9 cellular contexts compared by ENCODE assay signal in genomic region chr16:22369221-22369811, GRCh38. TPM values are rescaled to one million over a fixed set of nuclear protein-coding genes. Genes with fewer than 3 reads are reported as not detected.
DNase-seq lines count a peak whose midpoint lies in the region; ATAC-seq and TF ChIP-seq lines count a peak whose summit lies in the region.
"Had no signal": no experiment of that assay in that cellular context is flagged by ENCODE, and none has a peak within 500 bp of the region (broad histone marks: within the 10 kb centered on the region; RNA-seq: fewer than 3 reads in every experiment).

No MANE protein-coding gene starts in this region.

- peak overlapping the region; percentile 34; the same call in 1 of the 2 replicates for H3K9ac ChIP-seq in SK-N-SH

- TF ChIP-seq CTCF in SK-N-SH (IDR thresholded peaks at IDR 0.05): no peak
- TF ChIP-seq CTCF in esophagus squamous epithelium (IDR thresholded peaks at IDR 0.05): no peak

- POLR2A ChIA-PET in SK-N-SH (lab: Yijun Ruan, JAX): no interaction called here

- H3K9me2 ChIP-seq in SK-N-SH: no peaks in the 10 kb centered on the region

- H3K36me3 ChIP-seq in SK-N-SH (replicated peaks in 1 of 2; ENCODE audit: control insufficient read depth in 1 of 2, insufficient read depth in 2 of 2, low read length in 1 of 2): peaks cover 3 to 17% of the 10 kb centered on the region in 2 experiments
- H3K36me3 ChIP-seq in esophagus squamous epithelium: peaks cover 0 to 6% (median 0%) of the 10 kb centered on the region in 3 donors

- WGBS in SK-N-SH (ENCODE audit: low lambda C conversion rate): 62% methylated on average over 3 of the region's 3 CpGs
- WGBS in esophagus squamous epithelium, 2 donors: 25 to 51% methylated on average over 2 to 3 of the region's 3 CpGs

- H3K27ac Mint-ChIP-seq in stimulated activated naive CD8-positive, alpha-beta T cell treated with anti-CD3 and anti-CD28 coated beads, Interleukin-15, amount 100 ng/mL, for 72 hours: peak overlapping the region; percentile 34 to 47
- H3K27ac Mint-ChIP-seq: IgD-negative memory B cell had no signal

- H4K20me1 ChIP-seq in SK-N-SH (ENCODE audit: insufficient read depth): peaks cover 72% of the 10 kb centered on the region

- intact Hi-C loops in esophagus squamous epithelium (cut with DNase I): no loop called here

- peaks cover 23% of the 10 kb centered on the region for H3F3A ChIP-seq in SK-N-SH (replicated peaks; ENCODE audit: insufficient read depth)

- ATAC-seq in SK-N-SH treated with all-trans-retinoic acid at 6 μM for 48 hours (no peak), HG02970 (IDR thresholded peaks at IDR 0.05; ENCODE audit: low FRiP score, unreplicated experiment) (no peak)
- ATAC-seq in stimulated activated naive CD8-positive, alpha-beta T cell treated with anti-CD3 and anti-CD28 coated beads, Interleukin-15, amount 100 ng/mL, for 72 hours: no peak

- no peak for TF ChIP-seq POLR2A in esophagus squamous epithelium (IDR thresholded peaks at IDR 0.05)

- H3K9me3 ChIP-seq in SK-N-SH (no peaks in the 10 kb centered on the region), esophagus squamous epithelium (no peaks in the 10 kb centered on the region)

- H3K27me3 ChIP-seq in SK-N-SH (ENCODE audit: insufficient read depth): no peaks in the 10 kb centered on the region
- no peaks in the 10 kb centered on the region for H3K27me3 ChIP-seq in esophagus squamous epithelium

- no peak for TF ChIP-seq RAD21 in SK-N-SH (IDR thresholded peaks at IDR 0.05; ENCODE audit: low read length)

- no peaks in the 10 kb centered on the region for H3K27me3 Mint-ChIP-seq in stimulated activated naive CD8-positive, alpha-beta T cell treated with anti-CD3 and anti-CD28 coated beads, Interleukin-15, amount 100 ng/mL, for 72 hours
- H3K27me3 Mint-ChIP-seq: IgD-negative memory B cell had no signal

- H3K4me1 ChIP-seq in SK-N-SH (ENCODE audit: control insufficient read depth in 1 of 2, insufficient read depth in 2 of 2, low read depth in 1 of 2, low read length in 1 of 2): peaks cover 5 to 38% of the 10 kb centered on the region in 2 experiments
- H3K4me1 ChIP-seq in esophagus squamous epithelium: peaks cover 0 to 87% (median 37%) of the 10 kb centered on the region in 3 donors

- DNase-seq in SK-N-SH (no peak), RKO (ENCODE audit: low spot score) (peak; percentile 78), esophagus squamous epithelium (lab: John Stamatoyannopoulos, UW) (no peak), GM19238 (ENCODE audit: insufficient read length, low spot score) (no peak), HPDE6-E6E7 (ENCODE audit: extremely low spot score) (no peak)
- no peak for DNase-seq in stimulated activated naive CD8-positive, alpha-beta T cell treated with anti-CD3 and anti-CD28 coated beads, Interleukin-15, amount 100 ng/mL, for 72 hours

- peak overlapping the region; percentile 55; the same call in 1 of the 2 replicates for H3K4me2 ChIP-seq in SK-N-SH

- CTCF ChIA-PET in SK-N-SH (lab: Yijun Ruan, JAX): interaction anchor here (0.9 to 1.9 kb wide), 2 partner anchors 48 to 1212 kb away, joined by 3 to 7 read pairs; no protein-coding TSS in a partner anchor

- no peak overlapping the region for H2AFZ ChIP-seq in SK-N-SH (ENCODE audit: low read depth)

- peaks cover 97% of the 10 kb centered on the region for H3K79me2 ChIP-seq in SK-N-SH (ENCODE audit: insufficient read depth)

- TF ChIP-seq EP300 in SK-N-SH (IDR thresholded peaks at IDR 0.05; ENCODE audit: borderline replicate concordance in 1 of 2, low read depth in 1 of 2, low read length in 1 of 2): no peak

- peaks cover 74% of the 10 kb centered on the region for H3K4me1 Mint-ChIP-seq in stimulated activated naive CD8-positive, alpha-beta T cell treated with anti-CD3 and anti-CD28 coated beads, Interleukin-15, amount 100 ng/mL, for 72 hours

- peaks cover 6 to 10% of the 10 kb centered on the region in 2 donors for H3K9me3 Mint-ChIP-seq in stimulated activated naive CD8-positive, alpha-beta T cell treated with anti-CD3 and anti-CD28 coated beads, Interleukin-15, amount 100 ng/mL, for 72 hours
- H3K9me3 Mint-ChIP-seq: IgD-negative memory B cell had no signal

- H3K27ac ChIP-seq in SK-N-SH (ENCODE audit: low read depth in 2 of 2, low read length in 1 of 2): peak overlapping the region in 1 of 2 experiments; percentile 91; a peak in 2 of 4 replicates
- peak overlapping the region; percentile 15 to 93 (median 84) for H3K27ac ChIP-seq in esophagus squamous epithelium

- H3K4me3 Mint-ChIP-seq in stimulated activated naive CD8-positive, alpha-beta T cell treated with anti-CD3 and anti-CD28 coated beads, Interleukin-15, amount 100 ng/mL, for 72 hours: peak overlapping the region; percentile 48 to 73

- H3K4me3 ChIP-seq in SK-N-SH (ENCODE audit: low read depth in 2 of 2, low read length in 1 of 2) (no peak overlapping the region), esophagus squamous epithelium (no peak overlapping the region)

TF ChIP-seq in SK-N-SH, 30 proteins besides CTCF, POLR2A, EP300 and RAD21 (continues in another document):
- TF ChIP-seq RCOR1 (IDR thresholded peaks at IDR 0.05; ENCODE audit: low read length) (no peak), GATA2 (CRISPR knock-in tag; IDR thresholded peaks at IDR 0.05) (no peak), RFX5 (IDR thresholded peaks at IDR 0.05; ENCODE audit: low read length) (no peak), GABPA (IDR thresholded peaks at IDR 0.05; ENCODE audit: low read depth) (peak; percentile 55), TEAD4 (IDR thresholded peaks at IDR 0.05; ENCODE audit: borderline replicate concordance, insufficient read depth) (no peak), FOXM1 (IDR thresholded peaks at IDR 0.05; ENCODE audit: low read depth) (no peak), YY1 (IDR thresholded peaks at IDR 0.05; ENCODE audit: low read depth) (no peak), NRF1 (IDR thresholded peaks at IDR 0.05; ENCODE audit: low read depth, low read length) (no peak)
- TF ChIP-seq, protein P1, sequence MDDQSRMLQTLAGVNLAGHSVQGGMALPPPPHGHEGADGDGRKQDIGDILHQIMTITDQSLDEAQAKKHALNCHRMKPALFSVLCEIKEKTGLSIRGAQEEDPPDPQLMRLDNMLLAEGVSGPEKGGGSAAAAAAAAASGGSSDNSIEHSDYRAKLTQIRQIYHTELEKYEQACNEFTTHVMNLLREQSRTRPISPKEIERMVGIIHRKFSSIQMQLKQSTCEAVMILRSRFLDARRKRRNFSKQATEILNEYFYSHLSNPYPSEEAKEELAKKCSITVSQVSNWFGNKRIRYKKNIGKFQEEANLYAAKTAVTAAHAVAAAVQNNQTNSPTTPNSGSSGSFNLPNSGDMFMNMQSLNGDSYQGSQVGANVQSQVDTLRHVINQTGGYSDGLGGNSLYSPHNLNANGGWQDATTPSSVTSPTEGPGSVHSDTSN (IDR thresholded peaks at IDR 0.05): no peak
- TF ChIP-seq, protein P2, sequence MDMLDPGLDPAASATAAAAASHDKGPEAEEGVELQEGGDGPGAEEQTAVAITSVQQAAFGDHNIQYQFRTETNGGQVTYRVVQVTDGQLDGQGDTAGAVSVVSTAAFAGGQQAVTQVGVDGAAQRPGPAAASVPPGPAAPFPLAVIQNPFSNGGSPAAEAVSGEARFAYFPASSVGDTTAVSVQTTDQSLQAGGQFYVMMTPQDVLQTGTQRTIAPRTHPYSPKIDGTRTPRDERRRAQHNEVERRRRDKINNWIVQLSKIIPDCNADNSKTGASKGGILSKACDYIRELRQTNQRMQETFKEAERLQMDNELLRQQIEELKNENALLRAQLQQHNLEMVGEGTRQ (IDR thresholded peaks at IDR 0.05; ENCODE audit: borderline replicate concordance, low read depth, low read length): no peak
- TF ChIP-seq, protein P3, sequence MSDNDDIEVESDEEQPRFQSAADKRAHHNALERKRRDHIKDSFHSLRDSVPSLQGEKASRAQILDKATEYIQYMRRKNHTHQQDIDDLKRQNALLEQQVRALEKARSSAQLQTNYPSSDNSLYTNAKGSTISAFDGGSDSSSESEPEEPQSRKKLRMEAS (IDR thresholded peaks at IDR 0.05; ENCODE audit: low read depth): no peak

TF ChIP-seq in SK-N-SH treated with all-trans-retinoic acid at 6 μM for 48 hours, 23 proteins besides CTCF, POLR2A, EP300 and RAD21 (continues in another document):
- TF ChIP-seq ARNTL (CRISPR knock-in tag; IDR thresholded peaks at IDR 0.05; ENCODE audit: borderline replicate concordance, low read depth) (no peak), ZFP3 (CRISPR knock-in tag; IDR thresholded peaks at IDR 0.05) (no peak), RARB (CRISPR knock-in tag; IDR thresholded peaks at IDR 0.05) (no peak), ESRRG (CRISPR knock-in tag; IDR thresholded peaks at IDR 0.05) (no peak), ZNF70 (CRISPR knock-in tag; IDR thresholded peaks at IDR 0.05) (no peak), BACH2 (CRISPR knock-in tag; IDR thresholded peaks at IDR 0.05; ENCODE audit: borderline replicate concordance) (no peak), ZC3H10 (CRISPR knock-in tag; IDR thresholded peaks at IDR 0.05) (no peak), OSR1 (CRISPR knock-in tag; IDR thresholded peaks at IDR 0.05) (no peak), TOX (CRISPR knock-in tag; IDR thresholded peaks at IDR 0.05; ENCODE audit: borderline replicate concordance) (no peak), GLIS3 (CRISPR knock-in tag; IDR thresholded peaks at IDR 0.05) (no peak), ZNF8 (CRISPR knock-in tag; IDR thresholded peaks at IDR 0.05) (no peak), ZNF565 (CRISPR knock-in tag; conservative IDR thresholded peaks at IDR 0.05; ENCODE audit: low read depth) (no peak), CSDC2 (CRISPR knock-in tag; IDR thresholded peaks at IDR 0.05) (no peak)
- TF ChIP-seq, protein P4, sequence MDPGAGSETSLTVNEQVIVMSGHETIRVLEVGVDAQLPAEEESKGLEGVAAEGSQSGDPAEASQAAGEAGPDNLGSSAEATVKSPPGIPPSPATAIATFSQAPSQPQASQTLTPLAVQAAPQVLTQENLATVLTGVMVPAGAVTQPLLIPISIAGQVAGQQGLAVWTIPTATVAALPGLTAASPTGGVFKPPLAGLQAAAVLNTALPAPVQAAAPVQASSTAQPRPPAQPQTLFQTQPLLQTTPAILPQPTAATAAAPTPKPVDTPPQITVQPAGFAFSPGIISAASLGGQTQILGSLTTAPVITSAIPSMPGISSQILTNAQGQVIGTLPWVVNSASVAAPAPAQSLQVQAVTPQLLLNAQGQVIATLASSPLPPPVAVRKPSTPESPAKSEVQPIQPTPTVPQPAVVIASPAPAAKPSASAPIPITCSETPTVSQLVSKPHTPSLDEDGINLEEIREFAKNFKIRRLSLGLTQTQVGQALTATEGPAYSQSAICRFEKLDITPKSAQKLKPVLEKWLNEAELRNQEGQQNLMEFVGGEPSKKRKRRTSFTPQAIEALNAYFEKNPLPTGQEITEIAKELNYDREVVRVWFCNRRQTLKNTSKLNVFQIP (CRISPR knock-in tag; IDR thresholded peaks at IDR 0.05; ENCODE audit: borderline replicate concordance, low read depth): no peak

RNA-seq across cellular contexts. Expression of gene CDR2, which starts 5.1 kb away (rescaled TPM):
- polyA plus RNA-seq in SK-N-SH (2012; rRNA removed): 30.3 and 38.1 TPM in 2 replicates
- 34.2 and 35.3 TPM in 2 replicates for polyA plus RNA-seq in SK-N-SH (2012; cell fraction: cytosol; rRNA removed)
- polyA plus RNA-seq in SK-N-SH (2012; cell fraction: nucleus; rRNA removed): 21.2 and 28.0 TPM in 2 replicates
- total RNA-seq in esophagus squamous epithelium: 10 to 100 TPM in 1 of 4 donors, 1 to 10 TPM in 3; 6.6 to 21.4 (median 8.7) TPM
